Comparison of ENCODE assay signal across 14 cellular contexts in the genomic region with DNA sequence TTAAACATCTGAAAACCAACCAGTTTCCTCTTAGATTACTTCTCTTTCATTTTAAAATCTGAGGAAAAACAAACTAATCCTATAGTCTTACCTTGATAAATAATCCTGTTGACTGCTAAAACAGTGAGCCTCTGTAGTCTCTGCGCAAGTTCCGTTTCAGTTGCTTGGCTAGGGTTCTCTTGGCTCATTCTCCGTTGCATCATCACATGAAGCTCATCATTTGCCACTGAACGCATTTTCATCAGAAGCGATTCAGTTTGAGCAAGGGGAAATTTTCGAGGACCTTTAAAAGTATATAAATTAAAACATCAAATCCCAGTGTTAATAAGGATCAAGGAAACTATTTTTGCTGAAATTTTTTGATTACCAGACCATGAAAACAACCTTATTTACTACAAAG.
DNase-seq lines count a peak whose midpoint lies in the region; ATAC-seq, FAIRE-seq and TF ChIP-seq lines count a peak whose summit lies in the region.
"Had no signal": no experiment of that assay in that cellular context is flagged by ENCODE, and none has a peak within 500 bp of the region (broad histone marks: within the 10 kb centered on the region; RNA-seq: fewer than 3 reads in every experiment).

No MANE protein-coding gene starts in this region.

- WGBS in K562 (ENCODE audit: insufficient coverage, low coverage, missing lambda C conversion rate): under 1% methylated on average over 6 of the region's 6 CpGs
- WGBS in esophagus squamous epithelium, 2 donors: 75 to 91% methylated on average over 6 of the region's 6 CpGs

- no peak overlapping the region for H3K9ac ChIP-seq in K562 (ENCODE audit: insufficient read depth in 1 of 2, low read depth in 2 of 2, low read length in 2 of 2)

- H3K36me3 ChIP-seq in K562 (ENCODE audit: control insufficient read depth, insufficient read depth, low read length) (no peaks in the 10 kb centered on the region), esophagus squamous epithelium (peaks cover 0 to 96% (median 6%) of the 10 kb centered on the region in 3 donors)

- H3K4me3 Mint-ChIP-seq in natural killer cell: no peak overlapping the region
- H3K4me3 Mint-ChIP-seq: CD8-positive, alpha-beta memory T cell had no signal

- H3K27ac Mint-ChIP-seq in natural killer cell: no peak overlapping the region

- no peak overlapping the region for H3K4me3 ChIP-seq in HL-60 (replicated peaks; ENCODE audit: insufficient read depth, low read length)
- no peak overlapping the region for H3K4me3 ChIP-seq in K562
- no peak overlapping the region for H3K4me3 ChIP-seq in esophagus squamous epithelium
- H3K4me3 ChIP-seq: A549 had no signal

- FAIRE-seq in K562 (lab: Jason Lieb, UNC): no peak
- FAIRE-seq: GM19239 had no signal

- TF ChIP-seq EP300 in K562 (IDR thresholded peaks at IDR 0.05; ENCODE audit: low read length): no peak

- peaks cover 0 to 9% of the 10 kb centered on the region in 2 donors for H3K4me1 Mint-ChIP-seq in natural killer cell

- H3K27me3 ChIP-seq in HL-60 (ENCODE audit: insufficient read depth, poor library complexity, severe bottlenecking) (no peaks in the 10 kb centered on the region), K562 (ENCODE audit: control insufficient read depth in 2 of 2, insufficient read depth in 2 of 2, low read length in 2 of 2) (no peaks in the 10 kb centered on the region; a peak in 1 of 5 replicates), esophagus squamous epithelium (no peaks in the 10 kb centered on the region)

- TF ChIP-seq RAD21 in K562 (CRISPR knock-in tag; conservative IDR thresholded peaks at IDR 0.05 in 1 of 2, IDR thresholded peaks at IDR 0.05 in 1 of 2): no peak

- ATAC-seq in K562 (no peak), HG02588 (IDR thresholded peaks at IDR 0.05; ENCODE audit: unreplicated experiment) (no peak), natural killer cell (no peak)
- ATAC-seq: A549, HCT116 had no signal

- H3K4me1 ChIP-seq in K562 (replicated peaks in 1 of 2; ENCODE audit: control insufficient read depth in 2 of 2, insufficient read depth in 2 of 2, low read length in 2 of 2) (no peaks in the 10 kb centered on the region), esophagus squamous epithelium (no peaks in the 10 kb centered on the region)

- no peaks in the 10 kb centered on the region for H3K27me3 Mint-ChIP-seq in natural killer cell (ENCODE audit: low read depth in 2 of 2)
- H3K27me3 Mint-ChIP-seq: CD8-positive, alpha-beta memory T cell had no signal

- in situ Hi-C loops in K562 (cut with MboI): no loop called here

- POLR2A ChIA-PET in K562 (lab: Yijun Ruan, JAX): interaction anchor here (1.0 kb wide), 1 partner anchor 14 kb away, joined by 3 read pairs; no protein-coding TSS in a partner anchor

- DNase-seq in HL-60 (ENCODE audit: low read depth in 1 of 2, low spot score in 1 of 2) (peak; percentile 37 to 64), NCI-H82 (lab: John Stamatoyannopoulos, UW) (peak; percentile 57), K562 (ENCODE audit: extremely low read depth in 1 of 4, low spot score in 3 of 4) (no peak), pons (ENCODE audit: low spot score) (peak; percentile 30), esophagus squamous epithelium (lab: John Stamatoyannopoulos, UW) (no peak), natural killer cell (no peak)
- DNase-seq: Caco-2; CD8-positive, alpha-beta memory T cell; DMS53; GF-D8 had no signal

- H4K20me1 ChIP-seq in K562 (replicated peaks; ENCODE audit: control insufficient read depth, insufficient read depth, low read length): no peaks in the 10 kb centered on the region

- no peak overlapping the region for H3K4me2 ChIP-seq in K562 (ENCODE audit: insufficient read depth, low read length)
- H3K4me2 ChIP-seq: A549 had no signal

- H3K79me2 ChIP-seq in K562 (ENCODE audit: control insufficient read depth, insufficient read depth, low read length): no peaks in the 10 kb centered on the region

- TF ChIP-seq CTCF in HL-60 (IDR thresholded peaks at IDR 0.05; ENCODE audit: insufficient read depth, low read length): no peak
- TF ChIP-seq CTCF in K562 (IDR thresholded peaks at IDR 0.05 in 2 of 3, conservative IDR thresholded peaks at IDR 0.05 in 1 of 3; ENCODE audit: insufficient read depth in 2 of 3, low read depth in 1 of 3, low read length in 3 of 3): no peak
- TF ChIP-seq CTCF in esophagus squamous epithelium (IDR thresholded peaks at IDR 0.05): no peak
- no peak for TF ChIP-seq CTCF in natural killer cell (IDR thresholded peaks at IDR 0.05)

- no peaks in the 10 kb centered on the region for H3K9me1 ChIP-seq in K562 (ENCODE audit: control insufficient read depth, insufficient read depth, low read length)

- H3K9me3 Mint-ChIP-seq in natural killer cell: no peaks in the 10 kb centered on the region
- H3K9me3 Mint-ChIP-seq: CD8-positive, alpha-beta memory T cell had no signal

- H3K36me3 Mint-ChIP-seq in natural killer cell: peaks cover 35% of the 10 kb centered on the region

- H3K27ac ChIP-seq in HL-60 (replicated peaks) (peak overlapping the region; percentile 6; the same call in 1 of the 2 replicates), K562 (ENCODE audit: extremely low read depth, low read depth, low read length) (no peak overlapping the region), esophagus squamous epithelium (no peak overlapping the region)
- H3K27ac ChIP-seq: A549 had no signal

- intact Hi-C loops in K562 (cut with micrococcal nuclease): no loop called here
- intact Hi-C loops in esophagus squamous epithelium (cut with DNase I): no loop called here
- intact Hi-C loops in natural killer cell (cut with micrococcal nuclease): no loop called here

- TF ChIP-seq POLR2A in K562 (conservative IDR thresholded peaks at IDR 0.05) (no peak), esophagus squamous epithelium (IDR thresholded peaks at IDR 0.05) (no peak)

- no peak overlapping the region for H2AFZ ChIP-seq in K562 (ENCODE audit: low read depth, low read length)

- H3K9me3 ChIP-seq in K562 (replicated peaks; ENCODE audit: control insufficient read depth, insufficient read depth, low read depth, low read length) (no peaks in the 10 kb centered on the region), esophagus squamous epithelium (no peaks in the 10 kb centered on the region)
- H3K9me3 ChIP-seq: A549, Caco-2 had no signal

- BruUV-seq in K562 (replicated peaks; lab: Mats Ljungman, UMichigan): no TSS peak

- CTCF ChIA-PET in K562 (lab: Yijun Ruan, JAX; ENCODE audit: low intra/inter-chr PET ratio): no interaction called here

TF ChIP-seq in K562, 482 proteins besides CTCF, POLR2A, EP300 and RAD21:
- TF ChIP-seq, protein P1, sequence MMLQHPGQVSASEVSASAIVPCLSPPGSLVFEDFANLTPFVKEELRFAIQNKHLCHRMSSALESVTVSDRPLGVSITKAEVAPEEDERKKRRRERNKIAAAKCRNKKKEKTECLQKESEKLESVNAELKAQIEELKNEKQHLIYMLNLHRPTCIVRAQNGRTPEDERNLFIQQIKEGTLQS (IDR thresholded peaks at IDR 0.05): peak; percentile 64
- TF ChIP-seq, protein P1 (CRISPR knock-in tag; conservative IDR thresholded peaks at IDR 0.05): no peak
- TF ChIP-seq CEBPG (CRISPR knock-in tag; IDR thresholded peaks at IDR 0.05) (no peak), CEBPG (tag; conservative IDR thresholded peaks at IDR 0.05 in 1 of 2, IDR thresholded peaks at IDR 0.05 in 1 of 2) (peak; percentile 46 to 76; a peak in 3 of 4 replicates), PTBP1 (IDR thresholded peaks at IDR 0.05; ENCODE audit: low read depth, low read length) (no peak), MIER1 (IDR thresholded peaks at IDR 0.05; ENCODE audit: low read depth) (no peak)

Comparison
In these comparisons a context has a peak if more than half of its experiments do, and no peak if none do; other contexts are left out.
1. DNase-seq: peak in HL-60 (2 of 2), NCI-H82 (single experiment) and pons (single experiment); none in K562 (0 of 4), esophagus squamous epithelium (single experiment) and natural killer cell (single experiment).